1 cellular context compared by ENCODE assay signal in genomic region chr1:26603856-26604255, GRCh38.
TF ChIP-seq lines count a peak whose summit lies in the region.

No MANE protein-coding gene starts in this region.

TF ChIP-seq in K562, 482 proteins besides CTCF, POLR2A, EP300 and RAD21:
- TF ChIP-seq KLF10 (CRISPR knock-in tag; IDR thresholded peaks at IDR 0.05), result no peak
- no peak for TF ChIP-seq GTF2E2 (tag; IDR thresholded peaks at IDR 0.05)
- TF ChIP-seq SNRNP70 (optimal IDR thresholded peaks at IDR 0.05; ENCODE audit: low read depth, low read length), result no peak
- no peak for TF ChIP-seq ARID3B (CRISPR knock-in tag; IDR thresholded peaks at IDR 0.05; ENCODE audit: borderline replicate concordance)
- no peak for TF ChIP-seq HMBOX1 (IDR thresholded peaks at IDR 0.05)
- TF ChIP-seq GTF2F1 (IDR thresholded peaks at IDR 0.05; ENCODE audit: low read depth, low read length), result no peak
- no peak for TF ChIP-seq ZNF785 (CRISPR knock-in tag; IDR thresholded peaks at IDR 0.05)
- no peak for TF ChIP-seq FOXP1 (CRISPR knock-in tag; IDR thresholded peaks at IDR 0.05)
- TF ChIP-seq ZNF133 (CRISPR knock-in tag; IDR thresholded peaks at IDR 0.05), result no peak
- TF ChIP-seq ZNF175 (CRISPR knock-in tag; IDR thresholded peaks at IDR 0.05; ENCODE audit: low read depth), result no peak
- no peak for TF ChIP-seq ASH1L (IDR thresholded peaks at IDR 0.05; ENCODE audit: borderline replicate concordance, low read depth, partially characterized antibody)
